In genomic region chr12:128542844-128543243, GRCh38 we compare ENCODE assay signal across 21 cellular contexts.
"Had no signal": no experiment of that assay in that cellular context is flagged by ENCODE, and none has a peak within 500 bp of the region (broad histone marks: within the 10 kb centered on the region; RNA-seq: fewer than 3 reads in every experiment).

No MANE protein-coding gene starts in this region.

- H3K4me1 ChIP-seq: foreskin keratinocyte, prostate gland, suprapubic skin, transverse colon, vagina had no signal

- H3K27ac ChIP-seq: epithelial cell of prostate, foreskin keratinocyte, hepatocyte, prostate gland, suprapubic skin, transverse colon, vagina had no signal

- H3K4me3 ChIP-seq: hepatocyte, mucosa of descending colon, prostate gland, suprapubic skin, transverse colon, vagina had no signal

- DNase-seq: activated CD4-positive, alpha-beta T cell treated with anti-CD3 and anti-CD28 coated beads for 4 hours; activated CD8-positive, alpha-beta memory T cell treated with anti-CD3 and anti-CD28 coated beads for 24 hours; activated CD8-positive, alpha-beta memory T cell treated with anti-CD3 and anti-CD28 coated beads, Interleukin-2, amount 50 U/mL, for 48 hours; activated gamma-delta T cell treated with Interleukin-2 at 50 U/mL for 16 hours; dermis blood vessel endothelial cell; effector memory CD8-positive, alpha-beta T cell; foreskin keratinocyte; mesenchymal stem cell; mucosa of descending colon; naive B cell; right cardiac atrium; stimulated activated CD4-positive, alpha-beta T cell treated with anti-CD3 and anti-CD28 coated beads, Interleukin-2, amount 100 ng/mL, for 48 hours; stimulated activated naive CD8-positive, alpha-beta T cell treated with anti-CD3 and anti-CD28 coated beads, Interleukin-15, amount 100 ng/mL, for 72 hours; transverse colon had no signal

- H3K36me3 ChIP-seq: prostate gland, suprapubic skin, transverse colon, vagina had no signal

- H3K27me3 Mint-ChIP-seq: naive B cell; stimulated activated naive CD8-positive, alpha-beta T cell treated with anti-CD3 and anti-CD28 coated beads, Interleukin-15, amount 100 ng/mL, for 72 hours had no signal

- H2AFZ ChIP-seq: hepatocyte had no signal

- H3K4me1 Mint-ChIP-seq: naive B cell; stimulated activated naive CD8-positive, alpha-beta T cell treated with anti-CD3 and anti-CD28 coated beads, Interleukin-15, amount 100 ng/mL, for 72 hours; WTC11 had no signal

- H3K36me3 Mint-ChIP-seq: activated naive CD4-positive, alpha-beta T cell treated with anti-CD3 and anti-CD28 coated beads, Interleukin-2, amount 50 U/mL, for 72 hours; naive B cell had no signal

- H3K27me3 ChIP-seq: foreskin keratinocyte, hepatocyte, suprapubic skin, transverse colon, vagina had no signal

- H3K4me2 ChIP-seq: hepatocyte had no signal

- H3K9me3 ChIP-seq: mucosa of descending colon, prostate gland, transverse colon, vagina had no signal

- H3K4me3 Mint-ChIP-seq: naive B cell; stimulated activated naive CD8-positive, alpha-beta T cell treated with anti-CD3 and anti-CD28 coated beads, Interleukin-15, amount 100 ng/mL, for 72 hours; WTC11 had no signal

- H3K79me2 ChIP-seq: hepatocyte had no signal

- H3K27ac Mint-ChIP-seq: activated naive CD4-positive, alpha-beta T cell treated with anti-CD3 and anti-CD28 coated beads, Interleukin-2, amount 50 U/mL, for 72 hours; naive B cell; stimulated activated naive CD8-positive, alpha-beta T cell treated with anti-CD3 and anti-CD28 coated beads, Interleukin-15, amount 100 ng/mL, for 72 hours; WTC11 had no signal

- H3K9me3 Mint-ChIP-seq: effector memory CD8-positive, alpha-beta T cell had no signal

- ATAC-seq: activated naive CD4-positive, alpha-beta T cell treated with anti-CD3 and anti-CD28 coated beads, Interleukin-2, amount 50 U/mL, for 72 hours; effector memory CD8-positive, alpha-beta T cell; foreskin keratinocyte; mucosa of descending colon; right cardiac atrium; stimulated activated naive CD8-positive, alpha-beta T cell treated with anti-CD3 and anti-CD28 coated beads, Interleukin-15, amount 100 ng/mL, for 72 hours; WTC11 had no signal
